In genomic region chr5:177453852-177454396, GRCh38 we compare ENCODE assay signal across 1 cellular context.
A peak's percentile ranks its signal among the peaks of the same experiment; 100 is the strongest.
TF ChIP-seq lines count a peak whose summit lies in the region.

No MANE protein-coding gene starts in this region.

TF ChIP-seq in HepG2, 621 proteins besides CTCF, POLR2A, EP300 and RAD21:
- TF ChIP-seq ZNF274 (CRISPR knock-in tag; IDR thresholded peaks at IDR 0.05): 0 out of 2 replicates have a peak, but pooled peaks have one; percentile 70
- TF ChIP-seq ZNF143 (CRISPR knock-in tag; IDR thresholded peaks at IDR 0.05): no peak
- TF ChIP-seq ATF4 (CRISPR knock-in tag; IDR thresholded peaks at IDR 0.05): no peak
- no peak for TF ChIP-seq HNRNPK (IDR thresholded peaks at IDR 0.05; ENCODE audit: low read depth, low read length, poor library complexity, severe bottlenecking)
- TF ChIP-seq THAP11 (CRISPR knock-in tag; IDR thresholded peaks at IDR 0.05): no peak
- no peak for TF ChIP-seq FOSL2 (CRISPR knock-in tag; IDR thresholded peaks at IDR 0.05)
- TF ChIP-seq ZNF33B (CRISPR knock-in tag; IDR thresholded peaks at IDR 0.05): no peak
- TF ChIP-seq BRF2 (CRISPR knock-in tag; IDR thresholded peaks at IDR 0.05): no peak
- no peak for TF ChIP-seq HOXA7 (CRISPR knock-in tag; IDR thresholded peaks at IDR 0.05)
- 0 out of 2 replicates have a peak, but pooled peaks have one; percentile 1 for TF ChIP-seq ELF3 (CRISPR knock-in tag; IDR thresholded peaks at IDR 0.05)
- no peak for TF ChIP-seq GPBP1L1 (CRISPR knock-in tag; IDR thresholded peaks at IDR 0.05)
- peak; percentile 73; the same call in 1 of the 2 replicates for TF ChIP-seq ZNF44 (CRISPR knock-in tag; IDR thresholded peaks at IDR 0.05)
- no peak for TF ChIP-seq ETV6 (CRISPR knock-in tag; conservative IDR thresholded peaks at IDR 0.05)
- peak; percentile 75; the same call in 1 of the 2 replicates for TF ChIP-seq ZNF441 (CRISPR knock-in tag; IDR thresholded peaks at IDR 0.05; ENCODE audit: borderline replicate concordance)
- no peak for TF ChIP-seq TFDP1 (CRISPR knock-in tag; IDR thresholded peaks at IDR 0.05; ENCODE audit: borderline replicate concordance)
- TF ChIP-seq ZNF350 (CRISPR knock-in tag; IDR thresholded peaks at IDR 0.05; ENCODE audit: borderline replicate concordance, low read depth): peak; percentile 9; the same call in 1 of the 2 replicates
- TF ChIP-seq PITX1 (CRISPR knock-in tag; IDR thresholded peaks at IDR 0.05): peak; percentile 9; the same call in 1 of the 2 replicates
- TF ChIP-seq ZNF644 (CRISPR knock-in tag; IDR thresholded peaks at IDR 0.05; ENCODE audit: low read depth): no peak
- TF ChIP-seq GLI4 (CRISPR knock-in tag; IDR thresholded peaks at IDR 0.05; ENCODE audit: borderline replicate concordance): 0 out of 2 replicates have a peak, but pooled peaks have one; percentile 55
- no peak for TF ChIP-seq ZGPAT (CRISPR knock-in tag; IDR thresholded peaks at IDR 0.05)
- no peak for TF ChIP-seq ZNF362 (CRISPR knock-in tag; IDR thresholded peaks at IDR 0.05; ENCODE audit: borderline replicate concordance)
- no peak for TF ChIP-seq ZBTB37 (CRISPR knock-in tag; IDR thresholded peaks at IDR 0.05)
- no peak for TF ChIP-seq JUNB (CRISPR knock-in tag; IDR thresholded peaks at IDR 0.05; ENCODE audit: borderline replicate concordance)
- TF ChIP-seq NFE2 (CRISPR knock-in tag; IDR thresholded peaks at IDR 0.05): no peak
- TF ChIP-seq ATF7 (IDR thresholded peaks at IDR 0.05): no peak
- TF ChIP-seq ATF7 (CRISPR knock-in tag; IDR thresholded peaks at IDR 0.05): no peak
- peak; percentile 61; the same call in 1 of the 2 replicates for TF ChIP-seq ZNF598 (CRISPR knock-in tag; IDR thresholded peaks at IDR 0.05; ENCODE audit: borderline replicate concordance)
- 0 out of 2 replicates have a peak, but pooled peaks have one; percentile 23 for TF ChIP-seq NFATC3 (CRISPR knock-in tag; IDR thresholded peaks at IDR 0.05)
- TF ChIP-seq HNRNPLL (IDR thresholded peaks at IDR 0.05; ENCODE audit: low read depth, low read length, poor library complexity, severe bottlenecking): peak; percentile 63
- 0 out of 2 replicates have a peak, but pooled peaks have one; percentile 24 for TF ChIP-seq ZNF605 (CRISPR knock-in tag; IDR thresholded peaks at IDR 0.05)
- no peak for TF ChIP-seq POLR2G (IDR thresholded peaks at IDR 0.05; ENCODE audit: low read depth, low read length)
- no peak for TF ChIP-seq ZNF577 (CRISPR knock-in tag; IDR thresholded peaks at IDR 0.05; ENCODE audit: borderline replicate concordance, low read depth)
- no peak for TF ChIP-seq SIN3B (IDR thresholded peaks at IDR 0.05; ENCODE audit: low read length)
- TF ChIP-seq HOXA3 (CRISPR knock-in tag; IDR thresholded peaks at IDR 0.05): no peak
- 0 out of 2 replicates have a peak, but pooled peaks have one; percentile 45 for TF ChIP-seq ZNF326 (CRISPR knock-in tag; IDR thresholded peaks at IDR 0.05; ENCODE audit: borderline replicate concordance)
- no peak for TF ChIP-seq IRF2 (CRISPR knock-in tag; IDR thresholded peaks at IDR 0.05)
- no peak for TF ChIP-seq MBD4 (IDR thresholded peaks at IDR 0.05; ENCODE audit: borderline replicate concordance, low read length)
- TF ChIP-seq AGO2 (optimal IDR thresholded peaks at IDR 0.05; ENCODE audit: low read depth, low read length): peak; percentile 14
- no peak for TF ChIP-seq KDM3A (CRISPR knock-in tag; IDR thresholded peaks at IDR 0.05; ENCODE audit: low read depth)
- TF ChIP-seq MXI1 (IDR thresholded peaks at IDR 0.05; ENCODE audit: borderline replicate concordance, low read depth, low read length): no peak
- TF ChIP-seq PBX3 (CRISPR knock-in tag; IDR thresholded peaks at IDR 0.05; ENCODE audit: borderline replicate concordance): no peak
- TF ChIP-seq ZMAT3 (CRISPR knock-in tag; conservative IDR thresholded peaks at IDR 0.05): 0 out of 2 replicates have a peak, but pooled peaks have one; percentile 12
- TF ChIP-seq ZNF790 (CRISPR knock-in tag; IDR thresholded peaks at IDR 0.05; ENCODE audit: borderline replicate concordance): no peak; the same call in 1 of the 2 replicates
- no peak for TF ChIP-seq FIP1L1 (IDR thresholded peaks at IDR 0.05; ENCODE audit: borderline replicate concordance, insufficient read depth, low read depth, low read length)
- TF ChIP-seq SIN3A (IDR thresholded peaks at IDR 0.05; ENCODE audit: borderline replicate concordance, low read depth, low read length): 0 out of 2 replicates have a peak, but pooled peaks have one; percentile 6
- 0 out of 2 replicates have a peak, but pooled peaks have one; percentile 6 for TF ChIP-seq HNF1B (CRISPR knock-in tag; IDR thresholded peaks at IDR 0.05)
- TF ChIP-seq AKAP8 (CRISPR knock-in tag; IDR thresholded peaks at IDR 0.05): peak; percentile 19; the same call in 1 of the 2 replicates
- TF ChIP-seq SKI (IDR thresholded peaks at IDR 0.05; ENCODE audit: partially characterized antibody): no peak
- no peak for TF ChIP-seq FLYWCH1 (CRISPR knock-in tag; IDR thresholded peaks at IDR 0.05)
